ENCODE assay signal across 9 cellular contexts in the genomic region with DNA sequence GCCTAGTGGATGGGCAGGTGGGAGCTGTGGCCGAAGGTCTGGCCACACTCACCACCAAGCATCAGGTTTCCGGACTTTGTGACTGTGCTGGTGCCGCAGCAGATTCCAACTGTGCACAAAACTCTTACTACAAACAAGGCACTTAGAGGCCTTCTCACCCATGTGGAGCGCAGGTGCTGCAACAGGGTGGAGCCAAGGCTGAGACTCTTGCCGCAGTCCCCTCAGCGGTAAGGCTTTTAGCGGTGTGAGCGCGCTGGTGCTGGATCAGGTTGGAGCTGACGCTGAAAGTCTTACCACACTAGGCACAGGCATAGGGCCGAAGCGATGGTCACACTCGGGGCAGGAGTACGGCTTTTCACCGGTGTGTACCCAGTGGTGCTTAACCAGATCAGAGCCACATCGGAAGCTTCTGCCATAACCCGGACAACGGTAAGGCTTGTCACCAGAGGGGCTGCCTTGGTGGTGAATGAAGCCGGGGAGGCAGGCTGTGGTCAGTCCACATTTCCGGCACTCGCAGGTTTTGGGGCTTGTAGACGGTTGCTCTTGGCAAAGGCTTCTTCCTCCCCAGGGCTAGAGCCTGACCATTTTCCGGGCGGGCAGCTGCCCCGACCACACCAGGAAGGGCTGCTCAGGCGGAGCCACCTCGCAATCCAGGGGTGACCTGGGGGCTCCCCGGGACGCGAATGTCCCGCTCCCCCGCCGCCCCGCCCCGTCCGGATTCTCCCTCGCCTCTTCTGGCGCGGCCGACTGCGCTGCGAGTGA. TPM values are rescaled to one million over a fixed set of nuclear protein-coding genes. Genes with fewer than 3 reads are reported as not detected.
DNase-seq lines count a peak whose midpoint lies in the region; ATAC-seq and TF ChIP-seq lines count a peak whose summit lies in the region.
"Had no signal": no experiment of that assay in that cellular context is flagged by ENCODE, and none has a peak within 500 bp of the region (broad histone marks: within the 10 kb centered on the region; RNA-seq: fewer than 3 reads in every experiment).

No MANE protein-coding gene starts in this region.

- TF ChIP-seq CTCF in LNCAP (IDR thresholded peaks at IDR 0.05) (peak; percentile 45; the same call in 1 of the 2 replicates), WERI-Rb-1 (IDR thresholded peaks at IDR 0.05; ENCODE audit: low read depth, low read length) (peak; percentile 42), lower lobe of right lung (IDR thresholded peaks at IDR 0.05) (no peak)

- H3K4me3 Mint-ChIP-seq in stimulated activated naive B cell treated with anti-CD40 and anti-IgM and Interleukin-4, amounts not matched to agents 10 μg/mL and 1 μg/mL and 100 μg/mL, for 72 hours, result peak overlapping the region; percentile 93 to 94

- peak overlapping the region; percentile 98 for H3K27ac ChIP-seq in WERI-Rb-1
- peak overlapping the region; percentile 99 for H3K27ac ChIP-seq in cingulate gyrus (ENCODE audit: low read depth, low read length)
- H3K27ac ChIP-seq in lower lobe of right lung, result peak overlapping the region; percentile 99

- ATAC-seq in GM19397 (IDR thresholded peaks at IDR 0.05; ENCODE audit: unreplicated experiment), result peak; percentile 10
- ATAC-seq in lower lobe of right lung, result peak; percentile 9 to 31
- ATAC-seq in stimulated activated naive B cell treated with anti-CD40 and anti-IgM and Interleukin-4, amounts not matched to agents 10 μg/mL and 1 μg/mL and 100 μg/mL, for 72 hours (replicated peaks), result peak; percentile 8 to 10
- no peak for ATAC-seq in GM18867 (IDR thresholded peaks at IDR 0.05; ENCODE audit: unreplicated experiment)

- no peaks in the 10 kb centered on the region for H3K27me3 Mint-ChIP-seq in stimulated activated naive B cell treated with anti-CD40 and anti-IgM and Interleukin-4, amounts not matched to agents 10 μg/mL and 1 μg/mL and 100 μg/mL, for 72 hours

- peaks cover 60% of the 10 kb centered on the region for H3K4me1 ChIP-seq in lower lobe of right lung

- H3K27me3 ChIP-seq in WERI-Rb-1 (ENCODE audit: insufficient read depth, low read depth, severe bottlenecking), result no peaks in the 10 kb centered on the region
- H3K27me3 ChIP-seq in lower lobe of right lung (ENCODE audit: low read depth), result no peaks in the 10 kb centered on the region

- peak overlapping the region; percentile 88 for H3K4me3 ChIP-seq in WERI-Rb-1 (ENCODE audit: low read depth, low read length)
- H3K4me3 ChIP-seq in lower lobe of right lung, result peak overlapping the region; percentile 76

- H3K36me3 Mint-ChIP-seq in stimulated activated naive B cell treated with anti-CD40 and anti-IgM and Interleukin-4, amounts not matched to agents 10 μg/mL and 1 μg/mL and 100 μg/mL, for 72 hours, result peaks cover 19 to 29% of the 10 kb centered on the region in 2 donors

- peaks cover 30 to 41% of the 10 kb centered on the region in 2 donors for H3K4me1 Mint-ChIP-seq in stimulated activated naive B cell treated with anti-CD40 and anti-IgM and Interleukin-4, amounts not matched to agents 10 μg/mL and 1 μg/mL and 100 μg/mL, for 72 hours

- H3K36me3 ChIP-seq in WERI-Rb-1 (peaks cover 17% of the 10 kb centered on the region), lower lobe of right lung (peaks cover 24% of the 10 kb centered on the region)

- peak; percentile 34 for DNase-seq in CD1c-positive myeloid dendritic cell (ENCODE audit: extremely low spot score)
- DNase-seq in WERI-Rb-1, result peak; percentile 46
- peak; percentile 72 for DNase-seq in lower lobe of right lung
- DNase-seq in stimulated activated naive B cell treated with anti-CD40 and anti-IgM and Interleukin-4, amounts not matched to agents 10 μg/mL and 1 μg/mL and 100 μg/mL, for 72 hours, result peak; percentile 37

- H3K27ac Mint-ChIP-seq in stimulated activated naive B cell treated with anti-CD40 and anti-IgM and Interleukin-4, amounts not matched to agents 10 μg/mL and 1 μg/mL and 100 μg/mL, for 72 hours, result peak overlapping the region; percentile 99

- intact Hi-C loops in lower lobe of right lung (cut with DNase I), result no loop called here

- H3K9me3 Mint-ChIP-seq in stimulated activated naive B cell treated with anti-CD40 and anti-IgM and Interleukin-4, amounts not matched to agents 10 μg/mL and 1 μg/mL and 100 μg/mL, for 72 hours, result no peaks in the 10 kb centered on the region

- no peaks in the 10 kb centered on the region for H3K9me3 ChIP-seq in WERI-Rb-1 (ENCODE audit: severe bottlenecking)
- H3K9me3 ChIP-seq in lower lobe of right lung, result no peaks in the 10 kb centered on the region

RNA-seq across cellular contexts. Expression of a gene that starts 1.0 kb away (rescaled TPM):
- 9.6 TPM for total RNA-seq in lower lobe of right lung

RNA-seq across cellular contexts. Expression of a gene that starts 13.7 kb away (rescaled TPM):
- total RNA-seq in lower lobe of right lung, result 32.5 TPM

RNA-seq across cellular contexts. Expression of a gene that starts 15.7 kb away (rescaled TPM):
- total RNA-seq in lower lobe of right lung, result 0.89 TPM

RNA-seq across cellular contexts. Expression of a gene that starts 24.7 kb away (rescaled TPM):
- 2.0 TPM for total RNA-seq in lower lobe of right lung
- total RNA-seq: NCI-H460 had no signal

RNA-seq across cellular contexts. Expression of a gene that starts 30.1 kb away (rescaled TPM):
- not detected for total RNA-seq in lower lobe of right lung
- total RNA-seq: NCI-H460 had no signal
